Comparison of ENCODE assay signal across 5 cellular contexts in the genomic region with DNA sequence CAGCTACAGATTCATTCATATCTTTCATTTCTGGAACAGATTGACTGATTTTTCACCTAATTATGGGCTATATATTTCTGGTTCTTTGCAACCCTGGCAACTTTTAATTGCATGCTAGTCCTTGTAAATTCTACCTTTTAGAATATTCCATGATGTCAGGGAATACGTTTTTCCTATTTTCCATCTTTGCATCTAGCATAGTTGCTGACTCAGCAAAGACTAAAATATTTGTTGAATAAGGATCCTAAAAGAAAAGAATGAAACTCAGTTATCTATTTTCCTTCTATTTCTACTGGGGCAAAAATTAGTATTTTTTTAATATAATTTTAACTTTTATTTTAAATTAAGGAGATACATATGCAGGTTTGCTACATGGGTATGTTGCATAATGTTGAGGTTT.
"Had no signal": no experiment of that assay in that cellular context is flagged by ENCODE, and none has a peak within 500 bp of the region (broad histone marks: within the 10 kb centered on the region; RNA-seq: fewer than 3 reads in every experiment).

No MANE protein-coding gene starts in this region.

- DNase-seq: H9, HCEC 1CT, Kasumi-1, KG1 had no signal

- ATAC-seq: GM23338 had no signal

- H3K4me3 ChIP-seq: GM23338 had no signal

- H3K4me2 ChIP-seq: GM23338 had no signal

- H2AFZ ChIP-seq: GM23338 had no signal
